In the genomic region with DNA sequence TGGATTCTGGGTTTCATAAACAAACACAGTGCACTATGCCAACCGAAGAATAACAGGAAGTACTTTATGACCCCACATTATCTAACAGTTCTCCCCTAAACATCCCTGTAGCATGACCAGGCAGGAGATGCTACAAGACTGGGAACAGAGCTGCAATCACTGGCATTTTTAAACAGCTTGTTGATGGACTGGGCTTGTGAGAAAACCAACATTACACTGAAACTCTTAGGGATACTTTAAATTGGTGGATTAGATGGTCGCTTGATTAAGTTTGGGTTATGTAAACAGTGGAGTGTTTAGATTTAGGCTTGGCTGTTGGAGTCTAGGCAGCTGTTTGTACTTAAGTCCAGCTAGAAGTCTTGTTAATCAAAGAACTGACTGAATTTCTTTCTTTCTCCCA, we compare ENCODE assay signal across 1 cellular context.
TF ChIP-seq lines count a peak whose summit lies in the region.

No MANE protein-coding gene starts in this region.

TF ChIP-seq in GM23338, 12 proteins besides CTCF, POLR2A, EP300 and RAD21:
- TF ChIP-seq POLR2AphosphoS5 (IDR thresholded peaks at IDR 0.05; ENCODE audit: low read depth), result no peak
- no peak for TF ChIP-seq ETS1 (IDR thresholded peaks at IDR 0.05)
- no peak for TF ChIP-seq STAT1 (IDR thresholded peaks at IDR 0.05; ENCODE audit: unreplicated experiment)
- TF ChIP-seq EZH2 (IDR thresholded peaks at IDR 0.05; ENCODE audit: low read depth, unreplicated experiment), result no peak
- TF ChIP-seq CREB1 (CRISPR knock-in tag; IDR thresholded peaks at IDR 0.05; ENCODE audit: low read depth), result no peak
- no peak for TF ChIP-seq JUNB (IDR thresholded peaks at IDR 0.05; ENCODE audit: unreplicated experiment)
- TF ChIP-seq ZNF114 (CRISPR knock-in tag; IDR thresholded peaks at IDR 0.05), result no peak
- no peak for TF ChIP-seq NANOG (IDR thresholded peaks at IDR 0.05; ENCODE audit: borderline replicate concordance)
- no peak for TF ChIP-seq ZNF331 (CRISPR knock-in tag; IDR thresholded peaks at IDR 0.05; ENCODE audit: low read depth)
- TF ChIP-seq, protein P1, sequence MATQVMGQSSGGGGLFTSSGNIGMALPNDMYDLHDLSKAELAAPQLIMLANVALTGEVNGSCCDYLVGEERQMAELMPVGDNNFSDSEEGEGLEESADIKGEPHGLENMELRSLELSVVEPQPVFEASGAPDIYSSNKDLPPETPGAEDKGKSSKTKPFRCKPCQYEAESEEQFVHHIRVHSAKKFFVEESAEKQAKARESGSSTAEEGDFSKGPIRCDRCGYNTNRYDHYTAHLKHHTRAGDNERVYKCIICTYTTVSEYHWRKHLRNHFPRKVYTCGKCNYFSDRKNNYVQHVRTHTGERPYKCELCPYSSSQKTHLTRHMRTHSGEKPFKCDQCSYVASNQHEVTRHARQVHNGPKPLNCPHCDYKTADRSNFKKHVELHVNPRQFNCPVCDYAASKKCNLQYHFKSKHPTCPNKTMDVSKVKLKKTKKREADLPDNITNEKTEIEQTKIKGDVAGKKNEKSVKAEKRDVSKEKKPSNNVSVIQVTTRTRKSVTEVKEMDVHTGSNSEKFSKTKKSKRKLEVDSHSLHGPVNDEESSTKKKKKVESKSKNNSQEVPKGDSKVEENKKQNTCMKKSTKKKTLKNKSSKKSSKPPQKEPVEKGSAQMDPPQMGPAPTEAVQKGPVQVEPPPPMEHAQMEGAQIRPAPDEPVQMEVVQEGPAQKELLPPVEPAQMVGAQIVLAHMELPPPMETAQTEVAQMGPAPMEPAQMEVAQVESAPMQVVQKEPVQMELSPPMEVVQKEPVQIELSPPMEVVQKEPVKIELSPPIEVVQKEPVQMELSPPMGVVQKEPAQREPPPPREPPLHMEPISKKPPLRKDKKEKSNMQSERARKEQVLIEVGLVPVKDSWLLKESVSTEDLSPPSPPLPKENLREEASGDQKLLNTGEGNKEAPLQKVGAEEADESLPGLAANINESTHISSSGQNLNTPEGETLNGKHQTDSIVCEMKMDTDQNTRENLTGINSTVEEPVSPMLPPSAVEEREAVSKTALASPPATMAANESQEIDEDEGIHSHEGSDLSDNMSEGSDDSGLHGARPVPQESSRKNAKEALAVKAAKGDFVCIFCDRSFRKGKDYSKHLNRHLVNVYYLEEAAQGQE (IDR thresholded peaks at IDR 0.05; ENCODE audit: unreplicated experiment), result no peak
- TF ChIP-seq ZNF462 (CRISPR knock-in tag; IDR thresholded peaks at IDR 0.05), result no peak
- TF ChIP-seq EZH2phosphoT487 (IDR thresholded peaks at IDR 0.05; ENCODE audit: unreplicated experiment), result no peak
TF ChIP-seq in GM23338: peak in this region for 0.
